Comparison of ENCODE assay signal across 25 cellular contexts in the genomic region with DNA sequence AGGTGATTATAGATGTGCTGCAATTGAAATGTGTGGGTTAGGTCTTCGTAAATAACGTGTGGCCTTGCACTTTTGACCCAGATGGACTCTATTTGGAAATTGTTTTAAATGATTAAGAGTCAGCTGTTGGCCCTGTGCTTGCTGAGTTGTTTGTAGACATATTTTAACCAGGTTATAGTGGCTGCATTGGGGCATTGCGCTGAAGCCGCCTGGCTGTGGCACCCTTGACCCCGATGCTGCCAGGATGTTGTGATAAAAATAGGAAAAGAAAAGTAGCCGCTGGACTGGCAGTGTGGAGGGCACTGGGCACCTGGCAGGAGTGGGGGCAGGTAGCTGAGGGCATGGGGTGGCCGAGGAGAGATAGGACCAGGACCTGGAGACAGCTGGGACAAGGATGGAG.
"Had no signal": no experiment of that assay in that cellular context is flagged by ENCODE, and none has a peak within 500 bp of the region (broad histone marks: within the 10 kb centered on the region; RNA-seq: fewer than 3 reads in every experiment).

No MANE protein-coding gene starts in this region.

- FAIRE-seq: astrocyte, TTC549 had no signal

- DNase-seq: activated CD4-positive, alpha-beta memory T cell treated with anti-CD3 and anti-CD28 coated beads for 36 hours; activated CD4-positive, alpha-beta T cell treated with anti-CD3 and anti-CD28 coated beads, Interleukin-2, amount 10 ng/mL, durations not matched to agents 7 days and 5 days; activated CD4-positive, CD25-positive, alpha-beta regulatory T cell; activated CD8-positive, alpha-beta memory T cell treated with anti-CD3 and anti-CD28 coated beads for 24 hours; activated effector memory CD4-positive, alpha-beta T cell treated with anti-CD3 and anti-CD28 coated beads, Interleukin-2, amount 50 U/mL, for 16 hours; activated naive CD4-positive, alpha-beta T cell treated with anti-CD3 and anti-CD28 coated beads for 36 hours; activated T-cell treated with anti-CD3 and anti-CD28 coated beads, Interleukin-2, amount 50 U/mL, for 4 hours; amygdala; MV-4-11; NCI-H1092 treated with DMSO at 0.1 percent for 48 hours; NCI-H1417 treated with DMSO at 0.1 percent for 48 hours; NCI-H1694; NCI-H2029; NCI-H510A treated with DMSO at 0.1 percent for 48 hours; NCI-H69; Peyer's patch; SHP77 had no signal

- H3K27me3 Mint-ChIP-seq: activated CD4-positive, alpha-beta memory T cell treated with anti-CD3 and anti-CD28 coated beads for 36 hours; activated CD4-positive, alpha-beta T cell treated with anti-CD3 and anti-CD28 coated beads, Interleukin-2, amount 10 ng/mL, durations not matched to agents 7 days and 5 days; activated naive CD8-positive, alpha-beta T cell had no signal

- H3K9me3 Mint-ChIP-seq: activated CD4-positive, alpha-beta T cell treated with anti-CD3 and anti-CD28 coated beads, Interleukin-2, amount 10 ng/mL, durations not matched to agents 7 days and 5 days; activated T-cell treated with anti-CD3 and anti-CD28 coated beads, Interleukin-2, amount 50 U/mL, for 4 hours; T-helper 1 cell treated with Interleukin-12 subunit alpha and Interleukin-12 subunit beta and Interleukin-4 antibody, amounts not matched to agents 30 μg/mL and 1 μg/mL, for 36 hours had no signal

- H3K27me3 ChIP-seq: Peyer's patch had no signal

- ATAC-seq: activated T-cell treated with anti-CD3 and anti-CD28 coated beads, Interleukin-2, amount 50 U/mL, for 4 hours had no signal

- H3K4me3 Mint-ChIP-seq: activated CD4-positive, alpha-beta memory T cell treated with anti-CD3 and anti-CD28 coated beads for 36 hours; activated CD4-positive, alpha-beta T cell treated with anti-CD3 and anti-CD28 coated beads, Interleukin-2, amount 10 ng/mL, durations not matched to agents 7 days and 5 days; activated naive CD4-positive, alpha-beta T cell treated with anti-CD3 and anti-CD28 coated beads for 36 hours; activated naive CD8-positive, alpha-beta T cell; activated T-cell treated with anti-CD3 and anti-CD28 coated beads, Interleukin-2, amount 50 U/mL, for 4 hours; brain; T-helper 1 cell treated with Interleukin-12 subunit alpha and Interleukin-12 subunit beta and Interleukin-4 antibody, amounts not matched to agents 30 μg/mL and 1 μg/mL, for 36 hours had no signal

- H3K4me2 ChIP-seq: KMS-11 had no signal

- H3K27ac ChIP-seq: KMS-11, Peyer's patch, RWPE1, VCaP had no signal

- H3K27ac Mint-ChIP-seq: activated CD4-positive, alpha-beta memory T cell treated with anti-CD3 and anti-CD28 coated beads for 36 hours; activated CD4-positive, alpha-beta T cell treated with anti-CD3 and anti-CD28 coated beads, Interleukin-2, amount 10 ng/mL, durations not matched to agents 7 days and 5 days; activated naive CD4-positive, alpha-beta T cell treated with anti-CD3 and anti-CD28 coated beads for 36 hours; activated naive CD8-positive, alpha-beta T cell; brain; T-helper 1 cell treated with Interleukin-12 subunit alpha and Interleukin-12 subunit beta and Interleukin-4 antibody, amounts not matched to agents 30 μg/mL and 1 μg/mL, for 36 hours had no signal

- H3K4me1 ChIP-seq: Peyer's patch had no signal

- H3K9me3 ChIP-seq: Peyer's patch had no signal

- H3K4me1 Mint-ChIP-seq: activated CD4-positive, alpha-beta T cell treated with anti-CD3 and anti-CD28 coated beads, Interleukin-2, amount 10 ng/mL, durations not matched to agents 7 days and 5 days; brain had no signal

- H3K4me3 ChIP-seq: Peyer's patch had no signal

- H3K9ac ChIP-seq: KMS-11 had no signal
